ENCODE assay signal across 22 cellular contexts in the genomic region with DNA sequence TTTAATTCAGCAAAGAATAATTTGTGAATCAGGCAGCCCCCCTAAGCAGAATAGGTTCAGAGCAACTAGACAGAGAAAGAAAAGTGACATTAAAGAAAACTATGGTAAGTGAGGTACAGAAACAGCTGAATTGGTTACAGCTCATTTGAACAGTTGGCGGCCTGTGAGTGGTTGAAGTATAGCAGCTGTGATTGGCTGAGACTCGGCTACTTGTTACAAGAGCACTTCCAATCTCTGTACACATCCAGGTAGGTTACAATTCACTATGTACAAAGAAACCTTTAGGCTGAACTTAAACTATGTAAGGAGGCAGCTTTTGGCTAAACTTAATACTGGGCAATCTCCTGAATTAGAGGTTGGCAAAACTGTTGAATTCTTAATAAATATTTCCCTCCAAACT.
"Had no signal": no experiment of that assay in that cellular context is flagged by ENCODE, and none has a peak within 500 bp of the region (broad histone marks: within the 10 kb centered on the region; RNA-seq: fewer than 3 reads in every experiment).

No MANE protein-coding gene starts in this region.

- H3K4me3 ChIP-seq: SK-N-MC had no signal

- DNase-seq: activated CD4-positive, alpha-beta memory T cell treated with anti-CD3 and anti-CD28 coated beads, Interleukin-2, amount 10 ng/mL, durations not matched to agents 7 days and 5 days; activated CD4-positive, alpha-beta T cell treated with anti-CD3 and anti-CD28 coated beads for 36 hours; activated CD4-positive, alpha-beta T cell treated with anti-CD3 and anti-CD28 coated beads, Interleukin-2, amount 50 U/mL, for 1 hour; activated gamma-delta T cell; activated naive CD4-positive, alpha-beta T cell treated with anti-CD3 and anti-CD28 coated beads for 36 hours; activated T-cell treated with anti-CD3 and anti-CD28 coated beads for 4 hours; activated T-cell treated with anti-CD3 and anti-CD28 coated beads, Interleukin-2, amount 50 U/mL, for 48 hours; amygdala; cortex of kidney; Karpas-422; MM.1S; NCI-H1105; NCI-H146; NCI-H187 treated with DMSO at 0.1 percent for 48 hours; NCI-H2081 treated with DMSO at 0.1 percent for 48 hours; NCI-H774; SIG-M5; T-cell; T-helper 2 cell had no signal

- ATAC-seq: activated CD4-positive, alpha-beta T cell treated with anti-CD3 and anti-CD28 coated beads for 36 hours; activated T-helper 17 cell treated with anti-CD3 and anti-CD28 coated beads, Interleukin-2, amount 50 U/mL, for 72 hours; T-cell had no signal

- H3K27ac ChIP-seq: SK-N-MC, VCaP had no signal
